Comparison of ENCODE assay signal across 1 cellular context in the genomic region with DNA sequence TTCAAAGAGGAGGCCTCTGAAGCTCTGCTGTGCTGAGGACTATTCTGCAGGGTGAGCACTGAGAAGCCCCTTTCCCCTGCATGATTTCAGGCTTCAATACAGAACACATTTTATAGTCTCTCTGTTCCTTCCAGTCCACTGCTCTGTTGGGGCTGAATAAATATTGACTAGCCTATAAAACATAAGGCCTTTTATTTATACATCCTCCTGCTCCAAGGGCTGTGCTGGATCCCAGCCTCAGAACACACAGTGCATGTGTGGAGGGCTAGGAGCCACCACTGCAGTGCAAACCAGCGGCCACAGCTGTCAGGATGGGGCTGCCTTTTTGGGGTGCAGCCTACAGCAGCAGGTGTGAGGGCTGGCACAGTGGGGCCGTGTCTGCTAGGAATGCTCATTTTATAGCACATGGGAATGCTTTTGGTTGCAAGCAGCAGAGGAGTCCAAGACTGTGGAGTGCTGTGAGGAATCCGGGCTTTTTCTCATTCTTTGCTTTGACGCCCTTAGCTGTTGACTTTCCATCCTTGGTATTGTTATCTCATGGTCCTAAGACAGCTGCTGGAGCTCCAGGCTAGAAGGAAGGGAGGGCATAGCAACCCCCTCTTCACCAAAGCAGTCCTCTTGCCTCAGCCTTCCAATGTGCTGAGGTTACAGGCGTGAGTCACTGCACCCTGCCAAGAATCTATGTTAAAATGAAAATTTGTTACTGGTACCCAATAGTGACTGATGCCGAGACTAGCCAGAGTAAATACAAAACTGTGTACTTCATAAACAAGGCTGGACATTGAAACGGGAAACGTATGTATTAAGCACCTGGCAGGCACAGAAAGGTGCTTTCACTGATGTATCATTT.
TF ChIP-seq lines count a peak whose summit lies in the region.

No MANE protein-coding gene starts in this region.

TF ChIP-seq in SK-N-SH treated with all-trans-retinoic acid at 6 μM for 48 hours, 23 proteins besides CTCF, POLR2A, EP300 and RAD21 (continued from another document):
- TF ChIP-seq, protein P1, sequence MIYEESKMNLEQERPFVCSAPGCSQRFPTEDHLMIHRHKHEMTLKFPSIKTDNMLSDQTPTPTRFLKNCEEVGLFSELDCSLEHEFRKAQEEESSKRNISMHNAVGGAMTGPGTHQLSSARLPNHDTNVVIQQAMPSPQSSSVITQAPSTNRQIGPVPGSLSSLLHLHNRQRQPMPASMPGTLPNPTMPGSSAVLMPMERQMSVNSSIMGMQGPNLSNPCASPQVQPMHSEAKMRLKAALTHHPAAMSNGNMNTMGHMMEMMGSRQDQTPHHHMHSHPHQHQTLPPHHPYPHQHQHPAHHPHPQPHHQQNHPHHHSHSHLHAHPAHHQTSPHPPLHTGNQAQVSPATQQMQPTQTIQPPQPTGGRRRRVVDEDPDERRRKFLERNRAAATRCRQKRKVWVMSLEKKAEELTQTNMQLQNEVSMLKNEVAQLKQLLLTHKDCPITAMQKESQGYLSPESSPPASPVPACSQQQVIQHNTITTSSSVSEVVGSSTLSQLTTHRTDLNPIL (CRISPR knock-in tag; IDR thresholded peaks at IDR 0.05; ENCODE audit: low read depth) = no peak
- TF ChIP-seq ESRRG (CRISPR knock-in tag; IDR thresholded peaks at IDR 0.05) = no peak
- TF ChIP-seq TOX (CRISPR knock-in tag; IDR thresholded peaks at IDR 0.05; ENCODE audit: borderline replicate concordance) = no peak
- no peak for TF ChIP-seq ZNF565 (CRISPR knock-in tag; conservative IDR thresholded peaks at IDR 0.05; ENCODE audit: low read depth)
- no peak for TF ChIP-seq ISL1 (CRISPR knock-in tag; IDR thresholded peaks at IDR 0.05)
